ENCODE assay signal across 1 cellular context in genomic region chr1:211323156-211324063, GRCh38.
TF ChIP-seq lines count a peak whose summit lies in the region.

No MANE protein-coding gene starts in this region.

TF ChIP-seq in K562, 482 proteins besides CTCF, POLR2A, EP300 and RAD21 (continued from another document and continues in another):
- TF ChIP-seq IRF1 (CRISPR knock-in tag; IDR thresholded peaks at IDR 0.05; ENCODE audit: borderline replicate concordance): no peak
- no peak for TF ChIP-seq POLR3G (IDR thresholded peaks at IDR 0.05; ENCODE audit: extremely low read depth, insufficient read length, insufficient replicate concordance)
- TF ChIP-seq ZNF75A (CRISPR knock-in tag; IDR thresholded peaks at IDR 0.05): no peak
- TF ChIP-seq ZZZ3 (IDR thresholded peaks at IDR 0.05): no peak
- no peak for TF ChIP-seq SUPT5H (IDR thresholded peaks at IDR 0.05)
- 0 out of 2 replicates have a peak, but pooled peaks have one; percentile 72 for TF ChIP-seq CREM (IDR thresholded peaks at IDR 0.05; ENCODE audit: low read depth)
- no peak for TF ChIP-seq EZH2 (IDR thresholded peaks at IDR 0.05; ENCODE audit: borderline replicate concordance, low read depth, low read length)
- no peak for TF ChIP-seq ZNF79 (CRISPR knock-in tag; IDR thresholded peaks at IDR 0.05; ENCODE audit: low read depth)
- no peak for TF ChIP-seq GTF3C2 (IDR thresholded peaks at IDR 0.05; ENCODE audit: borderline replicate concordance, extremely low read depth, insufficient read length)
- TF ChIP-seq TCF15 (CRISPR knock-in tag; IDR thresholded peaks at IDR 0.05): peak; percentile 72; the same call in 1 of the 2 replicates
- no peak for TF ChIP-seq MBD2 (IDR thresholded peaks at IDR 0.05; ENCODE audit: borderline replicate concordance, low read depth)
- TF ChIP-seq TRIM24 (IDR thresholded peaks at IDR 0.05): no peak
- no peak for TF ChIP-seq COPS2 (conservative IDR thresholded peaks at IDR 0.05)
- no peak for TF ChIP-seq EWSR1 (IDR thresholded peaks at IDR 0.05; ENCODE audit: borderline replicate concordance, low read depth, partially characterized antibody)
- TF ChIP-seq MLLT1 (IDR thresholded peaks at IDR 0.05): no peak
- peak; percentile 60; the same call in 1 of the 2 replicates for TF ChIP-seq KLF16 (IDR thresholded peaks at IDR 0.05)
- no peak for TF ChIP-seq MTA1 (IDR thresholded peaks at IDR 0.05; ENCODE audit: borderline replicate concordance)
- TF ChIP-seq SAFB (IDR thresholded peaks at IDR 0.05; ENCODE audit: borderline replicate concordance, low read depth, low read length): no peak
- TF ChIP-seq HCFC1 (IDR thresholded peaks at IDR 0.05; ENCODE audit: low read depth, low read length): 0 out of 2 replicates have a peak, but pooled peaks have one; percentile 4
- peak; percentile 48; the same call in 1 of the 2 replicates for TF ChIP-seq CTBP1 (IDR thresholded peaks at IDR 0.05; ENCODE audit: borderline replicate concordance)
- TF ChIP-seq CTCFL (IDR thresholded peaks at IDR 0.05; ENCODE audit: borderline replicate concordance, insufficient read depth, low read depth, low read length, poor library complexity, severe bottlenecking): peak; percentile 60
- TF ChIP-seq XRCC3 (IDR thresholded peaks at IDR 0.05): no peak
- TF ChIP-seq FOXP1 (CRISPR knock-in tag; IDR thresholded peaks at IDR 0.05): no peak
- no peak for TF ChIP-seq ZNF436 (CRISPR knock-in tag; IDR thresholded peaks at IDR 0.05)
- peak; percentile 41; the same call in 1 of the 2 replicates for TF ChIP-seq HMBOX1 (IDR thresholded peaks at IDR 0.05)
- peak; percentile 70; the same call in 1 of the 2 replicates for TF ChIP-seq ARID3A (IDR thresholded peaks at IDR 0.05; ENCODE audit: borderline replicate concordance, low read depth, low read length)
- no peak for TF ChIP-seq SNAPC5 (CRISPR knock-in tag; IDR thresholded peaks at IDR 0.05)
- no peak for TF ChIP-seq ZNF57 (CRISPR knock-in tag; IDR thresholded peaks at IDR 0.05)
- no peak for TF ChIP-seq HEY1 (CRISPR knock-in tag; IDR thresholded peaks at IDR 0.05; ENCODE audit: borderline replicate concordance)
- no peak for TF ChIP-seq ATF6 (CRISPR knock-in tag; IDR thresholded peaks at IDR 0.05)
- no peak for TF ChIP-seq GABPA (tag; conservative IDR thresholded peaks at IDR 0.05; ENCODE audit: low read depth)
- peak in 1 of 2 experiments; percentile 42; a peak in 1 of 4 replicates for TF ChIP-seq TEAD1 (CRISPR knock-in tag; IDR thresholded peaks at IDR 0.05)
- TF ChIP-seq SREBF2 (CRISPR knock-in tag; IDR thresholded peaks at IDR 0.05): no peak
- TF ChIP-seq CHCHD3 (CRISPR knock-in tag; IDR thresholded peaks at IDR 0.05): no peak
- TF ChIP-seq HDAC6 (IDR thresholded peaks at IDR 0.05; ENCODE audit: low read depth, low read length): no peak
- peak in 1 of 2 experiments; percentile 76; a peak in 1 of 4 replicates for TF ChIP-seq RCOR1 (IDR thresholded peaks at IDR 0.05; ENCODE audit: borderline replicate concordance in 1 of 2, low read depth in 2 of 2, low read length in 2 of 2)
- no peak for TF ChIP-seq HDGF (IDR thresholded peaks at IDR 0.05)
- no peak for TF ChIP-seq MITF (IDR thresholded peaks at IDR 0.05)
- no peak for TF ChIP-seq BCLAF1 (IDR thresholded peaks at IDR 0.05; ENCODE audit: borderline replicate concordance in 1 of 2, control insufficient read depth in 1 of 2, low read depth in 2 of 2, low read length in 1 of 2)
- no peak for TF ChIP-seq PHF21A (IDR thresholded peaks at IDR 0.05; ENCODE audit: borderline replicate concordance, low read depth)
- peak in 2 of 3 experiments; percentile 49 to 61 for TF ChIP-seq YY1 (IDR thresholded peaks at IDR 0.05; ENCODE audit: borderline replicate concordance in 1 of 3, control insufficient read depth in 1 of 3, extremely low read depth in 1 of 3, insufficient read depth in 3 of 3, insufficient read length in 1 of 3, insufficient replicate concordance in 2 of 3, low read depth in 1 of 3, low read length in 2 of 3)
- no peak for TF ChIP-seq RBM15 (IDR thresholded peaks at IDR 0.05; ENCODE audit: insufficient read depth, low read length)
